Comparison of ENCODE assay signal across 1 cellular context in genomic region chr19:53333466-53334449, GRCh38.
TF ChIP-seq lines count a peak whose summit lies in the region.

TSS of gene ZNF845 (plus strand) at chr19:53333749. CDS start at chr19:53341308, 7,559 bp downstream.

TF ChIP-seq in K562, 482 proteins besides CTCF, POLR2A, EP300 and RAD21 (continued from another document and continues in another):
- TF ChIP-seq, protein P1, sequence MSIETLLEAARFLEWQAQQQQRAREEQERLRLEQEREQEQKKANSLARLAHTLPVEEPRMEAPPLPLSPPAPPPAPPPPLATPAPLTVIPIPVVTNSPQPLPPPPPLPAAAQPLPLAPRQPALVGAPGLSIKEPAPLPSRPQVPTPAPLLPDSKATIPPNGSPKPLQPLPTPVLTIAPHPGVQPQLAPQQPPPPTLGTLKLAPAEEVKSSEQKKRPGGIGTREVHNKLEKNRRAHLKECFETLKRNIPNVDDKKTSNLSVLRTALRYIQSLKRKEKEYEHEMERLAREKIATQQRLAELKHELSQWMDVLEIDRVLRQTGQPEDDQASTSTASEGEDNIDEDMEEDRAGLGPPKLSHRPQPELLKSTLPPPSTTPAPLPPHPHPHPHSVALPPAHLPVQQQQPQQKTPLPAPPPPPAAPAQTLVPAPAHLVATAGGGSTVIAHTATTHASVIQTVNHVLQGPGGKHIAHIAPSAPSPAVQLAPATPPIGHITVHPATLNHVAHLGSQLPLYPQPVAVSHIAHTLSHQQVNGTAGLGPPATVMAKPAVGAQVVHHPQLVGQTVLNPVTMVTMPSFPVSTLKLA (conservative IDR thresholded peaks at IDR 0.05) = peak; percentile 41 to 74; a peak in 3 of 4 replicates
- TF ChIP-seq, protein P2, sequence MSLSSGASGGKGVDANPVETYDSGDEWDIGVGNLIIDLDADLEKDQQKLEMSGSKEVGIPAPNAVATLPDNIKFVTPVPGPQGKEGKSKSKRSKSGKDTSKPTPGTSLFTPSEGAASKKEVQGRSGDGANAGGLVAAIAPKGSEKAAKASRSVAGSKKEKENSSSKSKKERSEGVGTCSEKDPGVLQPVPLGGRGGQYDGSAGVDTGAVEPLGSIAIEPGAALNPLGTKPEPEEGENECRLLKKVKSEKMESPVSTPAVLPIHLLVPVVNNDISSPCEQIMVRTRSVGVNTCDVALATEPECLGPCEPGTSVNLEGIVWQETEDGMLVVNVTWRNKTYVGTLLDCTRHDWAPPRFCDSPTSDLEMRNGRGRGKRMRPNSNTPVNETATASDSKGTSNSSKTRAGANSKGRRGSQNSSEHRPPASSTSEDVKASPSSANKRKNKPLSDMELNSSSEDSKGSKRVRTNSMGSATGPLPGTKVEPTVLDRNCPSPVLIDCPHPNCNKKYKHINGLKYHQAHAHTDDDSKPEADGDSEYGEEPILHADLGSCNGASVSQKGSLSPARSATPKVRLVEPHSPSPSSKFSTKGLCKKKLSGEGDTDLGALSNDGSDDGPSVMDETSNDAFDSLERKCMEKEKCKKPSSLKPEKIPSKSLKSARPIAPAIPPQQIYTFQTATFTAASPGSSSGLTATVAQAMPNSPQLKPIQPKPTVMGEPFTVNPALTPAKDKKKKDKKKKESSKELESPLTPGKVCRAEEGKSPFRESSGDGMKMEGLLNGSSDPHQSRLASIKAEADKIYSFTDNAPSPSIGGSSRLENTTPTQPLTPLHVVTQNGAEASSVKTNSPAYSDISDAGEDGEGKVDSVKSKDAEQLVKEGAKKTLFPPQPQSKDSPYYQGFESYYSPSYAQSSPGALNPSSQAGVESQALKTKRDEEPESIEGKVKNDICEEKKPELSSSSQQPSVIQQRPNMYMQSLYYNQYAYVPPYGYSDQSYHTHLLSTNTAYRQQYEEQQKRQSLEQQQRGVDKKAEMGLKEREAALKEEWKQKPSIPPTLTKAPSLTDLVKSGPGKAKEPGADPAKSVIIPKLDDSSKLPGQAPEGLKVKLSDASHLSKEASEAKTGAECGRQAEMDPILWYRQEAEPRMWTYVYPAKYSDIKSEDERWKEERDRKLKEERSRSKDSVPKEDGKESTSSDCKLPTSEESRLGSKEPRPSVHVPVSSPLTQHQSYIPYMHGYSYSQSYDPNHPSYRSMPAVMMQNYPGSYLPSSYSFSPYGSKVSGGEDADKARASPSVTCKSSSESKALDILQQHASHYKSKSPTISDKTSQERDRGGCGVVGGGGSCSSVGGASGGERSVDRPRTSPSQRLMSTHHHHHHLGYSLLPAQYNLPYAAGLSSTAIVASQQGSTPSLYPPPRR (CRISPR knock-in tag; IDR thresholded peaks at IDR 0.05; ENCODE audit: borderline replicate concordance) = no peak
- TF ChIP-seq, protein P3, sequence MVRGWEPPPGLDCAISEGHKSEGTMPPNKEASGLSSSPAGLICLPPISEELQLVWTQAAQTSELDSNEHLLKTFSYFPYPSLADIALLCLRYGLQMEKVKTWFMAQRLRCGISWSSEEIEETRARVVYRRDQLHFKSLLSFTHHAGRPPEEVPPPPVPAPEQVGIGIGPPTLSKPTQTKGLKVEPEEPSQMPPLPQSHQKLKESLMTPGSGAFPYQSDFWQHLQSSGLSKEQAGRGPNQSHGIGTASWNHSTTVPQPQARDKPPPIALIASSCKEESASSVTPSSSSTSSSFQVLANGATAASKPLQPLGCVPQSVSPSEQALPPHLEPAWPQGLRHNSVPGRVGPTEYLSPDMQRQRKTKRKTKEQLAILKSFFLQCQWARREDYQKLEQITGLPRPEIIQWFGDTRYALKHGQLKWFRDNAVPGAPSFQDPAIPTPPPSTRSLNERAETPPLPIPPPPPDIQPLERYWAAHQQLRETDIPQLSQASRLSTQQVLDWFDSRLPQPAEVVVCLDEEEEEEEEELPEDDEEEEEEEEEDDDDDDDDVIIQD (CRISPR knock-in tag; IDR thresholded peaks at IDR 0.05) = no peak
- TF ChIP-seq, protein P4, sequence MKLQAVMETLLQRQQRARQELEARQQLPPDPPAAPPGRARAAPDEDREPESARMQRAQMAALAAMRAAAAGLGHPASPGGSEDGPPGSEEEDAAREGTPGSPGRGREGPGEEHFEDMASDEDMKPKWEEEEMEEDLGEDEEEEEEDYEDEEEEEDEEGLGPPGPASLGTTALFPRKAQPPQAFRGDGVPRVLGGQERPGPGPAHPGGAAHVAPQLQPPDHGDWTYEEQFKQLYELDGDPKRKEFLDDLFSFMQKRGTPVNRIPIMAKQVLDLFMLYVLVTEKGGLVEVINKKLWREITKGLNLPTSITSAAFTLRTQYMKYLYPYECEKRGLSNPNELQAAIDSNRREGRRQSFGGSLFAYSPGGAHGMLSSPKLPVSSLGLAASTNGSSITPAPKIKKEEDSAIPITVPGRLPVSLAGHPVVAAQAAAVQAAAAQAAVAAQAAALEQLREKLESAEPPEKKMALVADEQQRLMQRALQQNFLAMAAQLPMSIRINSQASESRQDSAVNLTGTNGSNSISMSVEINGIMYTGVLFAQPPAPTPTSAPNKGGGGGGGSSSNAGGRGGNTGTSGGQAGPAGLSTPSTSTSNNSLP (IDR thresholded peaks at IDR 0.05; ENCODE audit: borderline replicate concordance, low read depth, low read length) = no peak
- no peak for TF ChIP-seq SMARCA4 (IDR thresholded peaks at IDR 0.05)
- no peak for TF ChIP-seq SREBF2 (CRISPR knock-in tag; IDR thresholded peaks at IDR 0.05)
- no peak for TF ChIP-seq CAMTA2 (CRISPR knock-in tag; conservative IDR thresholded peaks at IDR 0.05)
- TF ChIP-seq FOXK2 (conservative IDR thresholded peaks at IDR 0.05 in 1 of 2, IDR thresholded peaks at IDR 0.05 in 1 of 2; ENCODE audit: low read depth in 2 of 2) = peak in 1 of 2 experiments; percentile 41; a peak in 1 of 4 replicates
- peak; percentile 65; the same call in 1 of the 2 replicates for TF ChIP-seq NKRF (IDR thresholded peaks at IDR 0.05; ENCODE audit: borderline replicate concordance)
- TF ChIP-seq, protein P5, sequence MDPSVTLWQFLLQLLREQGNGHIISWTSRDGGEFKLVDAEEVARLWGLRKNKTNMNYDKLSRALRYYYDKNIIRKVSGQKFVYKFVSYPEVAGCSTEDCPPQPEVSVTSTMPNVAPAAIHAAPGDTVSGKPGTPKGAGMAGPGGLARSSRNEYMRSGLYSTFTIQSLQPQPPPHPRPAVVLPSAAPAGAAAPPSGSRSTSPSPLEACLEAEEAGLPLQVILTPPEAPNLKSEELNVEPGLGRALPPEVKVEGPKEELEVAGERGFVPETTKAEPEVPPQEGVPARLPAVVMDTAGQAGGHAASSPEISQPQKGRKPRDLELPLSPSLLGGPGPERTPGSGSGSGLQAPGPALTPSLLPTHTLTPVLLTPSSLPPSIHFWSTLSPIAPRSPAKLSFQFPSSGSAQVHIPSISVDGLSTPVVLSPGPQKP (CRISPR knock-in tag; IDR thresholded peaks at IDR 0.05) = no peak
- TF ChIP-seq RBBP5 (IDR thresholded peaks at IDR 0.05; ENCODE audit: borderline replicate concordance, insufficient read depth, low read length, poor library complexity, severe bottlenecking) = peak; percentile 57
- no peak for TF ChIP-seq XRCC3 (IDR thresholded peaks at IDR 0.05)
- no peak for TF ChIP-seq THAP12 (CRISPR knock-in tag; IDR thresholded peaks at IDR 0.05)
- peak; percentile 73 for TF ChIP-seq KDM5B (IDR thresholded peaks at IDR 0.05; ENCODE audit: insufficient replicate concordance, low read depth, low read length)
- TF ChIP-seq ZNF764 (CRISPR knock-in tag; IDR thresholded peaks at IDR 0.05; ENCODE audit: low read depth) = no peak
- no peak for TF ChIP-seq ETV1 (tag; conservative IDR thresholded peaks at IDR 0.05; ENCODE audit: low read depth)
- no peak for TF ChIP-seq ZNF436 (CRISPR knock-in tag; IDR thresholded peaks at IDR 0.05)
- TF ChIP-seq IFI16 (CRISPR knock-in tag; IDR thresholded peaks at IDR 0.05) = no peak
- TF ChIP-seq POLR2G (IDR thresholded peaks at IDR 0.05; ENCODE audit: low read depth, low read length) = peak; percentile 81
- TF ChIP-seq PHF21A (IDR thresholded peaks at IDR 0.05; ENCODE audit: borderline replicate concordance, low read depth) = no peak
- no peak for TF ChIP-seq TEAD4 (IDR thresholded peaks at IDR 0.05; ENCODE audit: low read length)
- TF ChIP-seq TEAD4 (CRISPR knock-in tag; IDR thresholded peaks at IDR 0.05; ENCODE audit: borderline replicate concordance) = no peak
- no peak for TF ChIP-seq SRF (CRISPR knock-in tag; IDR thresholded peaks at IDR 0.05)
- peak; percentile 70 for TF ChIP-seq SP1 (CRISPR knock-in tag; IDR thresholded peaks at IDR 0.05)
- TF ChIP-seq ZNF347 (CRISPR knock-in tag; IDR thresholded peaks at IDR 0.05; ENCODE audit: low read depth) = no peak
- no peak for TF ChIP-seq CCNT2 (IDR thresholded peaks at IDR 0.05; ENCODE audit: borderline replicate concordance, extremely low read depth, insufficient read length, low read depth, low read length)
- no peak for TF ChIP-seq DPF2 (IDR thresholded peaks at IDR 0.05)
- TF ChIP-seq, protein P6, sequence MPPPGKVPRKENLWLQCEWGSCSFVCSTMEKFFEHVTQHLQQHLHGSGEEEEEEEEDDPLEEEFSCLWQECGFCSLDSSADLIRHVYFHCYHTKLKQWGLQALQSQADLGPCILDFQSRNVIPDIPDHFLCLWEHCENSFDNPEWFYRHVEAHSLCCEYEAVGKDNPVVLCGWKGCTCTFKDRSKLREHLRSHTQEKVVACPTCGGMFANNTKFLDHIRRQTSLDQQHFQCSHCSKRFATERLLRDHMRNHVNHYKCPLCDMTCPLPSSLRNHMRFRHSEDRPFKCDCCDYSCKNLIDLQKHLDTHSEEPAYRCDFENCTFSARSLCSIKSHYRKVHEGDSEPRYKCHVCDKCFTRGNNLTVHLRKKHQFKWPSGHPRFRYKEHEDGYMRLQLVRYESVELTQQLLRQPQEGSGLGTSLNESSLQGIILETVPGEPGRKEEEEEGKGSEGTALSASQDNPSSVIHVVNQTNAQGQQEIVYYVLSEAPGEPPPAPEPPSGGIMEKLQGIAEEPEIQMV (tag; conservative IDR thresholded peaks at IDR 0.05; ENCODE audit: low read depth) = no peak
- no peak for TF ChIP-seq MCM5 (IDR thresholded peaks at IDR 0.05; ENCODE audit: low read depth)
- no peak for TF ChIP-seq MIER1 (IDR thresholded peaks at IDR 0.05; ENCODE audit: low read depth)
- no peak for TF ChIP-seq TARDBP (IDR thresholded peaks at IDR 0.05)
- no peak for TF ChIP-seq EGR1 (conservative IDR thresholded peaks at IDR 0.05)
- TF ChIP-seq ZFP36 (IDR thresholded peaks at IDR 0.05; ENCODE audit: low read depth, low read length, partially characterized antibody) = no peak
- no peak for TF ChIP-seq ZSCAN29 (IDR thresholded peaks at IDR 0.05)
- peak; percentile 69 for TF ChIP-seq VEZF1 (CRISPR knock-in tag; IDR thresholded peaks at IDR 0.05)
- TF ChIP-seq, protein P7, sequence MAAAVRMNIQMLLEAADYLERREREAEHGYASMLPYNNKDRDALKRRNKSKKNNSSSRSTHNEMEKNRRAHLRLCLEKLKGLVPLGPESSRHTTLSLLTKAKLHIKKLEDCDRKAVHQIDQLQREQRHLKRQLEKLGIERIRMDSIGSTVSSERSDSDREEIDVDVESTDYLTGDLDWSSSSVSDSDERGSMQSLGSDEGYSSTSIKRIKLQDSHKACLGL (CRISPR knock-in tag; IDR thresholded peaks at IDR 0.05; ENCODE audit: borderline replicate concordance, poor library complexity, severe bottlenecking) = no peak
- no peak for TF ChIP-seq FOXA3 (CRISPR knock-in tag; conservative IDR thresholded peaks at IDR 0.05 in 1 of 2, IDR thresholded peaks at IDR 0.05 in 1 of 2)
- TF ChIP-seq, protein P8, sequence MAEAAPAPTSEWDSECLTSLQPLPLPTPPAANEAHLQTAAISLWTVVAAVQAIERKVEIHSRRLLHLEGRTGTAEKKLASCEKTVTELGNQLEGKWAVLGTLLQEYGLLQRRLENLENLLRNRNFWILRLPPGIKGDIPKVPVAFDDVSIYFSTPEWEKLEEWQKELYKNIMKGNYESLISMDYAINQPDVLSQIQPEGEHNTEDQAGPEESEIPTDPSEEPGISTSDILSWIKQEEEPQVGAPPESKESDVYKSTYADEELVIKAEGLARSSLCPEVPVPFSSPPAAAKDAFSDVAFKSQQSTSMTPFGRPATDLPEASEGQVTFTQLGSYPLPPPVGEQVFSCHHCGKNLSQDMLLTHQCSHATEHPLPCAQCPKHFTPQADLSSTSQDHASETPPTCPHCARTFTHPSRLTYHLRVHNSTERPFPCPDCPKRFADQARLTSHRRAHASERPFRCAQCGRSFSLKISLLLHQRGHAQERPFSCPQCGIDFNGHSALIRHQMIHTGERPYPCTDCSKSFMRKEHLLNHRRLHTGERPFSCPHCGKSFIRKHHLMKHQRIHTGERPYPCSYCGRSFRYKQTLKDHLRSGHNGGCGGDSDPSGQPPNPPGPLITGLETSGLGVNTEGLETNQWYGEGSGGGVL (CRISPR knock-in tag; IDR thresholded peaks at IDR 0.05) = no peak
- no peak for TF ChIP-seq TOE1 (IDR thresholded peaks at IDR 0.05; ENCODE audit: borderline replicate concordance)
- TF ChIP-seq TOE1 (CRISPR knock-in tag; IDR thresholded peaks at IDR 0.05; ENCODE audit: borderline replicate concordance, low read depth) = no peak
